ENCODE assay signal across 8 cellular contexts in genomic region chr1:212291505-212292134, GRCh38. TPM values are rescaled to one million over a fixed set of nuclear protein-coding genes. Genes with fewer than 3 reads are reported as not detected.
A peak's percentile ranks its signal among the peaks of the same experiment; 100 is the strongest.
DNase-seq lines count a peak whose midpoint lies in the region; ATAC-seq and TF ChIP-seq lines count a peak whose summit lies in the region.

No MANE protein-coding gene starts in this region.

- H3K9ac ChIP-seq in BLaER1: no peak overlapping the region
- peak overlapping the region in 3 of 5 donors; percentile 13 to 47 (median 14) for H3K9ac ChIP-seq in subcutaneous abdominal adipose tissue (ENCODE audit: low read length in 5 of 5)

- peak; percentile 56 for ATAC-seq in GM18520 (IDR thresholded peaks at IDR 0.05; ENCODE audit: unreplicated experiment)
- ATAC-seq in HG03196 (IDR thresholded peaks at IDR 0.05; ENCODE audit: unreplicated experiment): peak; percentile 48

- H3K4me1 Mint-ChIP-seq in activated T-helper 1 cell treated with anti-CD3 and anti-CD28 coated beads, Interleukin-12 subunit alpha, Interleukin-12 subunit beta, Interleukin-2, Interleukin-4 antibody, amounts not matched to agents 30 ng/mL and 10 ng/mL and 1 ng/mL, durations not matched to agents 14 hours and 24 hours and 36 hours (ENCODE audit: low read depth): peaks cover 88% of the 10 kb centered on the region
- H3K4me1 Mint-ChIP-seq in mesothelial cell of epicardium: peaks cover 24% of the 10 kb centered on the region

- peak overlapping the region; percentile 2 for H3K4me3 Mint-ChIP-seq in activated T-helper 1 cell treated with anti-CD3 and anti-CD28 coated beads, Interleukin-12 subunit alpha, Interleukin-12 subunit beta, Interleukin-2, Interleukin-4 antibody, amounts not matched to agents 30 ng/mL and 10 ng/mL and 1 ng/mL, durations not matched to agents 14 hours and 24 hours and 36 hours
- no peak overlapping the region for H3K4me3 Mint-ChIP-seq in mesothelial cell of epicardium

- H3K27me3 ChIP-seq in BLaER1: no peaks in the 10 kb centered on the region
- H3K27me3 ChIP-seq in subcutaneous abdominal adipose tissue (ENCODE audit: control insufficient read depth in 5 of 5, insufficient read depth in 4 of 5, low read length in 5 of 5): no peaks in the 10 kb centered on the region

- H3K4me3 ChIP-seq in BLaER1 (no peak overlapping the region), subcutaneous abdominal adipose tissue (ENCODE audit: low read depth in 1 of 5, low read length in 5 of 5) (peak overlapping the region in 1 of 5 donors; percentile 50)

- H3K4me2 ChIP-seq in BLaER1: peak overlapping the region; percentile 33

- H3K9me3 ChIP-seq in BLaER1 (no peaks in the 10 kb centered on the region), subcutaneous abdominal adipose tissue (ENCODE audit: control insufficient read depth in 5 of 5, low read length in 5 of 5) (no peaks in the 10 kb centered on the region)

- H3K4me1 ChIP-seq in BLaER1: peaks cover 48% of the 10 kb centered on the region
- peaks cover 6 to 82% (median 72%) of the 10 kb centered on the region in 5 donors for H3K4me1 ChIP-seq in subcutaneous abdominal adipose tissue (ENCODE audit: control insufficient read depth in 5 of 5, insufficient read depth in 5 of 5, low read length in 5 of 5)

- H3K27ac Mint-ChIP-seq in activated T-helper 1 cell treated with anti-CD3 and anti-CD28 coated beads, Interleukin-12 subunit alpha, Interleukin-12 subunit beta, Interleukin-2, Interleukin-4 antibody, amounts not matched to agents 30 ng/mL and 10 ng/mL and 1 ng/mL, durations not matched to agents 14 hours and 24 hours and 36 hours: peak overlapping the region; percentile 67
- H3K27ac Mint-ChIP-seq in mesothelial cell of epicardium: no peak overlapping the region

- H3K9me3 Mint-ChIP-seq in activated T-helper 1 cell treated with anti-CD3 and anti-CD28 coated beads, Interleukin-12 subunit alpha, Interleukin-12 subunit beta, Interleukin-2, Interleukin-4 antibody, amounts not matched to agents 30 ng/mL and 10 ng/mL and 1 ng/mL, durations not matched to agents 14 hours and 24 hours and 36 hours: no peaks in the 10 kb centered on the region
- no peaks in the 10 kb centered on the region for H3K9me3 Mint-ChIP-seq in mesothelial cell of epicardium

- TF ChIP-seq CTCF in mesothelial cell of epicardium (IDR thresholded peaks at IDR 0.05; ENCODE audit: unreplicated experiment): no peak

- H3K27ac ChIP-seq in BLaER1 (no peak overlapping the region), subcutaneous abdominal adipose tissue (ENCODE audit: low read depth, low read length) (peak overlapping the region; percentile 96)

- peaks cover 2% of the 10 kb centered on the region for H3K27me3 Mint-ChIP-seq in activated T-helper 1 cell treated with anti-CD3 and anti-CD28 coated beads, Interleukin-12 subunit alpha, Interleukin-12 subunit beta, Interleukin-2, Interleukin-4 antibody, amounts not matched to agents 30 ng/mL and 10 ng/mL and 1 ng/mL, durations not matched to agents 14 hours and 24 hours and 36 hours (ENCODE audit: insufficient read depth)
- H3K27me3 Mint-ChIP-seq in mesothelial cell of epicardium (ENCODE audit: low read depth): no peaks in the 10 kb centered on the region

- peaks cover 97% of the 10 kb centered on the region for H4K20me1 ChIP-seq in BLaER1

- intact Hi-C loops in activated T-helper 1 cell treated with anti-CD3 and anti-CD28 coated beads, Interleukin-12 subunit alpha, Interleukin-12 subunit beta, Interleukin-2, Interleukin-4 antibody, amounts not matched to agents 30 ng/mL and 10 ng/mL and 1 ng/mL, durations not matched to agents 14 hours and 24 hours and 36 hours (cut with micrococcal nuclease): loop anchor here (1.0 kb wide), 1 partner anchor 221 kb away; no protein-coding TSS in a partner anchor

- DNase-seq in NCI-H446 (lab: John Stamatoyannopoulos, UW) (peak; percentile 70 to 82), hepatic stellate cell (ENCODE audit: low spot score) (peak; percentile 50), mesothelial cell of epicardium (ENCODE audit: low spot score in 2 of 2, unreplicated experiment in 2 of 2) (no peak)
- no peak for DNase-seq in activated T-helper 1 cell treated with anti-CD3 and anti-CD28 coated beads, Interleukin-12 subunit alpha, Interleukin-12 subunit beta, Interleukin-2, Interleukin-4 antibody, amounts not matched to agents 30 ng/mL and 10 ng/mL and 1 ng/mL, durations not matched to agents 14 hours and 24 hours and 36 hours (ENCODE audit: low spot score)

- H3K36me3 Mint-ChIP-seq in activated T-helper 1 cell treated with anti-CD3 and anti-CD28 coated beads, Interleukin-12 subunit alpha, Interleukin-12 subunit beta, Interleukin-2, Interleukin-4 antibody, amounts not matched to agents 30 ng/mL and 10 ng/mL and 1 ng/mL, durations not matched to agents 14 hours and 24 hours and 36 hours (ENCODE audit: low read depth): peaks cover 19% of the 10 kb centered on the region
- no peaks in the 10 kb centered on the region for H3K36me3 Mint-ChIP-seq in mesothelial cell of epicardium

- no peaks in the 10 kb centered on the region for H3K36me3 ChIP-seq in BLaER1
- H3K36me3 ChIP-seq in subcutaneous abdominal adipose tissue (ENCODE audit: control insufficient read depth in 5 of 5, insufficient read depth in 5 of 5, low read length in 5 of 5): no peaks in the 10 kb centered on the region

RNA-seq across cellular contexts. Expression of gene PPP2R5A, which starts 6.4 kb away (rescaled TPM):
- total RNA-seq in activated T-helper 1 cell treated with anti-CD3 and anti-CD28 coated beads, Interleukin-12 subunit alpha, Interleukin-12 subunit beta, Interleukin-2, Interleukin-4 antibody, amounts not matched to agents 30 ng/mL and 10 ng/mL and 1 ng/mL, durations not matched to agents 14 hours and 24 hours and 36 hours: 46.4 and 53.7 TPM in 2 replicates
- total RNA-seq in mesothelial cell of epicardium: 10.1 to 11.6 TPM (median 10.7 TPM) in 3 replicates

Comparison
In these comparisons a context has a peak if more than half of its experiments do, and no peak if none do; other contexts are left out.
1. DNase-seq: peak in NCI-H446 (2 of 2) and hepatic stellate cell (single experiment); none in activated T-helper 1 cell treated with anti-CD3 and anti-CD28 coated beads, Interleukin-12 subunit alpha, Interleukin-12 subunit beta, Interleukin-2, Interleukin-4 antibody, amounts not matched to agents 30 ng/mL and 10 ng/mL and 1 ng/mL, durations not matched to agents 14 hours and 24 hours and 36 hours (single experiment) and mesothelial cell of epicardium (0 of 2).